Comparison of ENCODE assay signal across 10 cellular contexts in genomic region chr14:99685061-99685995, GRCh38. TPM values are rescaled to one million over a fixed set of nuclear protein-coding genes. Genes with fewer than 3 reads are reported as not detected.
A peak's percentile ranks its signal among the peaks of the same experiment; 100 is the strongest.
DNase-seq lines count a peak whose midpoint lies in the region; ATAC-seq lines count a peak whose summit lies in the region.
"Had no signal": no experiment of that assay in that cellular context is flagged by ENCODE, and none has a peak within 500 bp of the region (broad histone marks: within the 10 kb centered on the region; RNA-seq: fewer than 3 reads in every experiment).

No MANE protein-coding gene starts in this region.

- no peaks in the 10 kb centered on the region for H3K36me3 Mint-ChIP-seq in T-cell
- no peaks in the 10 kb centered on the region for H3K36me3 Mint-ChIP-seq in immature natural killer cell
- peaks cover 2 to 4% of the 10 kb centered on the region in 2 donors for H3K36me3 Mint-ChIP-seq in stimulated activated naive B cell treated with anti-CD40 and anti-IgM and Interleukin-4, amounts not matched to agents 10 μg/mL and 1 μg/mL and 100 μg/mL, for 72 hours

- peaks cover 20 to 31% (median 25%) of the 10 kb centered on the region in 3 donors for H3K4me1 Mint-ChIP-seq in T-cell
- peaks cover 9 to 10% of the 10 kb centered on the region in 2 donors for H3K4me1 Mint-ChIP-seq in immature natural killer cell
- H3K4me1 Mint-ChIP-seq in stimulated activated naive B cell treated with anti-CD40 and anti-IgM and Interleukin-4, amounts not matched to agents 10 μg/mL and 1 μg/mL and 100 μg/mL, for 72 hours, result peaks cover 11 to 33% of the 10 kb centered on the region in 2 donors

- ATAC-seq in T-cell (replicated peaks in 1 of 4) (no peak), GM19035 (IDR thresholded peaks at IDR 0.05; ENCODE audit: unreplicated experiment) (no peak)
- no peak for ATAC-seq in stimulated activated naive B cell treated with anti-CD40 and anti-IgM and Interleukin-4, amounts not matched to agents 10 μg/mL and 1 μg/mL and 100 μg/mL, for 72 hours (replicated peaks)

- H3K9me3 Mint-ChIP-seq in T-cell (no peaks in the 10 kb centered on the region), immature natural killer cell (no peaks in the 10 kb centered on the region)
- H3K9me3 Mint-ChIP-seq in stimulated activated naive B cell treated with anti-CD40 and anti-IgM and Interleukin-4, amounts not matched to agents 10 μg/mL and 1 μg/mL and 100 μg/mL, for 72 hours, result no peaks in the 10 kb centered on the region

- POLR2A ChIA-PET in T-cell (lab: Charles Lee), result no interaction called here

- DNase-seq in activated effector memory CD4-positive, alpha-beta T cell treated with anti-CD3 and anti-CD28 coated beads, Interleukin-2, amount 50 U/mL, for 16 hours, result peak; percentile 58
- no peak for DNase-seq in activated effector memory CD4-positive, alpha-beta T cell treated with Interleukin-2 at 50 U/mL for 16 hours
- DNase-seq in T-cell (peak in 1 of 34 experiments; percentile 8), immature natural killer cell (no peak), NCI-H1105 treated with DMSO at 0.1 percent for 48 hours (lab: John Stamatoyannopoulos, UW) (no peak)
- DNase-seq in stimulated activated naive B cell treated with anti-CD40 and anti-IgM and Interleukin-4, amounts not matched to agents 10 μg/mL and 1 μg/mL and 100 μg/mL, for 72 hours, result no peak
- no peak for DNase-seq in stimulated activated naive CD4-positive, alpha-beta T cell (lab: John Stamatoyannopoulos, UW)
- DNase-seq: cortex of kidney, MG63 had no signal

- CTCF ChIA-PET in T-cell (lab: Charles Lee), result interaction anchor here in 1 of 2 donors (0.5 kb wide), 1 partner anchor 286 kb away, joined by 4 read pairs; no protein-coding TSS in a partner anchor

- H3K4me3 Mint-ChIP-seq in T-cell (peak overlapping the region; percentile 45 to 64 (median 63)), immature natural killer cell (peak overlapping the region; percentile 3 to 65 (median 59))
- peak overlapping the region; percentile 56 to 57 for H3K4me3 Mint-ChIP-seq in stimulated activated naive B cell treated with anti-CD40 and anti-IgM and Interleukin-4, amounts not matched to agents 10 μg/mL and 1 μg/mL and 100 μg/mL, for 72 hours

- H3K27ac Mint-ChIP-seq in T-cell (peak overlapping the region in 1 of 2 donors; percentile 58), immature natural killer cell (peak overlapping the region in 1 of 6 donors; percentile 37)
- H3K27ac Mint-ChIP-seq in stimulated activated naive B cell treated with anti-CD40 and anti-IgM and Interleukin-4, amounts not matched to agents 10 μg/mL and 1 μg/mL and 100 μg/mL, for 72 hours, result peak overlapping the region; percentile 53

- peaks cover 22 to 29% of the 10 kb centered on the region in 2 donors for H3K27me3 Mint-ChIP-seq in T-cell
- peaks cover 10 to 28% (median 22%) of the 10 kb centered on the region in 3 donors for H3K27me3 Mint-ChIP-seq in immature natural killer cell (ENCODE audit: low read depth in 3 of 3)
- peaks cover 52 to 69% of the 10 kb centered on the region in 2 donors for H3K27me3 Mint-ChIP-seq in stimulated activated naive B cell treated with anti-CD40 and anti-IgM and Interleukin-4, amounts not matched to agents 10 μg/mL and 1 μg/mL and 100 μg/mL, for 72 hours

RNA-seq across cellular contexts. Expression of gene CYP46A1, which starts 1.2 kb away (rescaled TPM):
- total RNA-seq in T-cell, result under 1 TPM; 0.10 to 0.51 (median 0.39) TPM
- not detected for polyA plus RNA-seq in immature natural killer cell

RNA-seq across cellular contexts. Expression of gene HHIPL1, which starts 40.4 kb away (rescaled TPM):
- under 1 TPM; 0.05 to 0.35 (median 0.23) TPM for total RNA-seq in T-cell
- not detected for polyA plus RNA-seq in immature natural killer cell
